17 cellular contexts compared by ENCODE assay signal in genomic region chr6:6680524-6680923, GRCh38.
DNase-seq lines count a peak whose midpoint lies in the region; TF ChIP-seq lines count a peak whose summit lies in the region.
"Had no signal": no experiment of that assay in that cellular context is flagged by ENCODE, and none has a peak within 500 bp of the region (broad histone marks: within the 10 kb centered on the region; RNA-seq: fewer than 3 reads in every experiment).

No MANE protein-coding gene starts in this region.

- CTCF ChIA-PET in HEK293 (lab: Yijun Ruan, JAX), result interaction anchor here (0.6 to 9.0 kb wide), 2 partner anchors 14 to 39 kb away, joined by 3 to 72 read pairs; no protein-coding TSS in a partner anchor

- H3K9me3 ChIP-seq in HEK293 (ENCODE audit: control insufficient read depth, insufficient read depth, low read depth, low read length), result no peaks in the 10 kb centered on the region
- no peaks in the 10 kb centered on the region for H3K9me3 ChIP-seq in adipocyte (ENCODE audit: control insufficient read depth, low read length)
- H3K9me3 ChIP-seq in neutrophil, result no peaks in the 10 kb centered on the region
- H3K9me3 ChIP-seq: Caco-2 had no signal

- no peak overlapping the region for H3K4me3 ChIP-seq in HEK293 (ENCODE audit: low read depth, low read length)
- no peak overlapping the region for H3K4me3 ChIP-seq in adipocyte (ENCODE audit: low read length)
- no peak overlapping the region for H3K4me3 ChIP-seq in neutrophil (ENCODE audit: low read depth in 1 of 2, low read length in 1 of 2)
- H3K4me3 ChIP-seq in coronary artery, result no peak overlapping the region
- H3K4me3 ChIP-seq: GM23248 had no signal

- peak overlapping the region; percentile 54 for H3K9ac ChIP-seq in adipocyte (ENCODE audit: low read length)
- H3K9ac ChIP-seq: GM23248 had no signal

- TF ChIP-seq CTCF in HEK293 (tag by site-specific recombination; IDR thresholded peaks at IDR 0.05), result no peak
- TF ChIP-seq CTCF in neutrophil (IDR thresholded peaks at IDR 0.05), result no peak
- no peak for TF ChIP-seq CTCF in coronary artery (IDR thresholded peaks at IDR 0.05)

- DNase-seq in AML-193 (lab: John Stamatoyannopoulos, UW) (peak; percentile 66 to 73), adipocyte (ENCODE audit: low read depth) (peak; percentile 53), SK-N-DZ (ENCODE audit: low spot score) (no peak), coronary artery (ENCODE audit: low spot score) (no peak)
- DNase-seq in stimulated activated CD8-positive, alpha-beta memory T cell treated with anti-CD3 and anti-CD28 coated beads, Interleukin-4, amount 100 ng/mL, for 48 hours, result no peak
- DNase-seq: Caco-2; CD4-positive, alpha-beta T cell; GF-D8; GM23248; HCEC 1CT; MM.1S; NCI-H1092; NCI-H1436 treated with DMSO at 0.1 percent for 48 hours; NCI-H2081; NCI-H82 had no signal

- H3K27me3 ChIP-seq in adipocyte (replicated peaks; ENCODE audit: control insufficient read depth, insufficient read depth, low read length) (no peaks in the 10 kb centered on the region), neutrophil (no peaks in the 10 kb centered on the region)

- no peaks in the 10 kb centered on the region for H3K36me3 ChIP-seq in HEK293 (ENCODE audit: control insufficient read depth in 2 of 2, insufficient read depth in 1 of 2, low read length in 2 of 2)
- no peaks in the 10 kb centered on the region for H3K36me3 ChIP-seq in adipocyte (ENCODE audit: control insufficient read depth, insufficient read depth, low read length, severe bottlenecking)
- no peaks in the 10 kb centered on the region for H3K36me3 ChIP-seq in neutrophil

- POLR2A ChIA-PET in HEK293 (lab: Yijun Ruan, JAX), result no interaction called here

- no peak overlapping the region for H3K27ac ChIP-seq in HEK293 (ENCODE audit: extremely low read depth, low read depth, low read length)
- peak overlapping the region; percentile 52 for H3K27ac ChIP-seq in neutrophil
- no peak overlapping the region for H3K27ac ChIP-seq in coronary artery
- H3K27ac ChIP-seq: GM23248 had no signal

- H3K4me1 ChIP-seq in HEK293 (ENCODE audit: control insufficient read depth, insufficient read depth, low read length) (peaks cover 8% of the 10 kb centered on the region), adipocyte (ENCODE audit: control insufficient read depth, insufficient read depth, low read length) (peaks cover 24% of the 10 kb centered on the region), neutrophil (ENCODE audit: control insufficient read depth in 1 of 2, insufficient read depth in 1 of 2, low read depth in 1 of 2, low read length in 1 of 2) (peaks cover 59 to 88% of the 10 kb centered on the region in 2 experiments)

TF ChIP-seq in HEK293, 187 proteins besides CTCF, POLR2A, EP300 and RAD21:
- TF ChIP-seq, protein P1, sequence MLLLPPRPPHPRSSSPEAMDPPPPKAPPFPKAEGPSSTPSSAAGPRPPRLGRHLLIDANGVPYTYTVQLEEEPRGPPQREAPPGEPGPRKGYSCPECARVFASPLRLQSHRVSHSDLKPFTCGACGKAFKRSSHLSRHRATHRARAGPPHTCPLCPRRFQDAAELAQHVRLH (tag by site-specific recombination; IDR thresholded peaks at IDR 0.05), result no peak
- TF ChIP-seq KLF7 (tag by site-specific recombination; IDR thresholded peaks at IDR 0.05; ENCODE audit: borderline replicate concordance), result no peak
- TF ChIP-seq, protein P2, sequence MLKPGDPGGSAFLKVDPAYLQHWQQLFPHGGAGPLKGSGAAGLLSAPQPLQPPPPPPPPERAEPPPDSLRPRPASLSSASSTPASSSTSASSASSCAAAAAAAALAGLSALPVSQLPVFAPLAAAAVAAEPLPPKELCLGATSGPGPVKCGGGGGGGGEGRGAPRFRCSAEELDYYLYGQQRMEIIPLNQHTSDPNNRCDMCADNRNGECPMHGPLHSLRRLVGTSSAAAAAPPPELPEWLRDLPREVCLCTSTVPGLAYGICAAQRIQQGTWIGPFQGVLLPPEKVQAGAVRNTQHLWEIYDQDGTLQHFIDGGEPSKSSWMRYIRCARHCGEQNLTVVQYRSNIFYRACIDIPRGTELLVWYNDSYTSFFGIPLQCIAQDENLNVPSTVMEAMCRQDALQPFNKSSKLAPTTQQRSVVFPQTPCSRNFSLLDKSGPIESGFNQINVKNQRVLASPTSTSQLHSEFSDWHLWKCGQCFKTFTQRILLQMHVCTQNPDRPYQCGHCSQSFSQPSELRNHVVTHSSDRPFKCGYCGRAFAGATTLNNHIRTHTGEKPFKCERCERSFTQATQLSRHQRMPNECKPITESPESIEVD (tag by site-specific recombination; IDR thresholded peaks at IDR 0.05), result peak; percentile 35
- TF ChIP-seq WT1 (tag by site-specific recombination; IDR thresholded peaks at IDR 0.05), result no peak
- TF ChIP-seq ZNF501 (tag by site-specific recombination; IDR thresholded peaks at IDR 0.05), result no peak

Comparison
In these comparisons a context has a peak if more than half of its experiments do, and no peak if none do; other contexts are left out.
1. DNase-seq: peak in AML-193 (2 of 2) and adipocyte (single experiment); none in stimulated activated CD8-positive, alpha-beta memory T cell treated with anti-CD3 and anti-CD28 coated beads, Interleukin-4, amount 100 ng/mL, for 48 hours (single experiment), SK-N-DZ (single experiment) and coronary artery (single experiment).